Comparison of ENCODE assay signal across 13 cellular contexts in genomic region chr11:66349084-66349386, GRCh38. TPM values are rescaled to one million over a fixed set of nuclear protein-coding genes. Genes with fewer than 3 reads are reported as not detected.
DNase-seq lines count a peak whose midpoint lies in the region; ATAC-seq and TF ChIP-seq lines count a peak whose summit lies in the region.
"Had no signal": no experiment of that assay in that cellular context is flagged by ENCODE, and none has a peak within 500 bp of the region (broad histone marks: within the 10 kb centered on the region; RNA-seq: fewer than 3 reads in every experiment).

No MANE protein-coding gene starts in this region.

- H3K4me1 Mint-ChIP-seq in activated CD4-positive, alpha-beta T cell treated with anti-CD3 and anti-CD28 coated beads for 36 hours: peaks cover 28% of the 10 kb centered on the region
- H3K4me1 Mint-ChIP-seq in glutamatergic neuron (ENCODE audit: low read depth, unreplicated experiment): peaks cover 18% of the 10 kb centered on the region

- peak overlapping the region; percentile 85 for H3K4me3 Mint-ChIP-seq in activated CD4-positive, alpha-beta T cell treated with anti-CD3 and anti-CD28 coated beads for 36 hours
- H3K4me3 Mint-ChIP-seq in glutamatergic neuron (ENCODE audit: unreplicated experiment): peak overlapping the region; percentile 95

- no peaks in the 10 kb centered on the region for H3K9me3 ChIP-seq in SU-DHL-6 (ENCODE audit: insufficient read depth, low read length)
- H3K9me3 ChIP-seq in PC-3 (ENCODE audit: low read length): no peaks in the 10 kb centered on the region
- H3K9me3 ChIP-seq: breast epithelium had no signal

- no peaks in the 10 kb centered on the region for H3K36me3 ChIP-seq in SU-DHL-6 (ENCODE audit: low read length)
- H3K36me3 ChIP-seq in rectal smooth muscle tissue (ENCODE audit: control insufficient read depth, insufficient read depth, low read length): no peaks in the 10 kb centered on the region
- H3K36me3 ChIP-seq in PC-3 (ENCODE audit: low read depth, low read length): no peaks in the 10 kb centered on the region
- H3K36me3 ChIP-seq: breast epithelium had no signal

- H3K36me3 Mint-ChIP-seq in activated CD4-positive, alpha-beta T cell treated with anti-CD3 and anti-CD28 coated beads for 36 hours (ENCODE audit: low read depth): peaks cover 7% of the 10 kb centered on the region
- peaks cover 4% of the 10 kb centered on the region for H3K36me3 Mint-ChIP-seq in glutamatergic neuron (ENCODE audit: unreplicated experiment)

- peak overlapping the region; percentile 5 for H3K4me2 ChIP-seq in SU-DHL-6 (ENCODE audit: low read depth, low read length, poor library complexity, severe bottlenecking)
- no peak overlapping the region for H3K4me2 ChIP-seq in PC-3 (ENCODE audit: low read length)

- ATAC-seq in activated CD4-positive, alpha-beta T cell treated with anti-CD3 and anti-CD28 coated beads for 36 hours: no peak
- ATAC-seq in PC-3: no peak

- BruUV-seq in PC-3 (replicated peaks; lab: Mats Ljungman, UMichigan): no TSS peak

- H3K4me1 ChIP-seq in rectal smooth muscle tissue (ENCODE audit: control insufficient read depth, insufficient read depth, low read length) (peaks cover 15% of the 10 kb centered on the region), PC-3 (ENCODE audit: insufficient read depth, low read length) (peaks cover 25% of the 10 kb centered on the region)

- H4K20me1 ChIP-seq in SU-DHL-6 (ENCODE audit: low read depth, low read length) (no peaks in the 10 kb centered on the region), PC-3 (ENCODE audit: low read length) (no peaks in the 10 kb centered on the region)

- CTCF ChIA-PET in activated CD4-positive, alpha-beta T cell treated with anti-CD3 and anti-CD28 coated beads for 36 hours (lab: Charles Lee): interaction anchor here (0.6 to 5.0 kb wide), 2 partner anchors 15 to 40 kb away, joined by 3 to 20 read pairs; no protein-coding TSS in a partner anchor
- CTCF ChIA-PET in PC-3 (lab: Charles Lee): no interaction called here

- TF ChIP-seq CTCF in SU-DHL-6 (IDR thresholded peaks at IDR 0.05; ENCODE audit: insufficient read depth, low read length, poor library complexity, severe bottlenecking) (no peak), glutamatergic neuron (IDR thresholded peaks at IDR 0.05; ENCODE audit: partially characterized antibody, unreplicated experiment) (no peak), PC-3 (conservative IDR thresholded peaks at IDR 0.05; ENCODE audit: low read depth, low read length) (no peak)

- H3K9me2 ChIP-seq in SU-DHL-6 (replicated peaks; ENCODE audit: insufficient read depth, low read length): no peaks in the 10 kb centered on the region
- no peaks in the 10 kb centered on the region for H3K9me2 ChIP-seq in PC-3 (replicated peaks; ENCODE audit: low read length)

- peaks cover 3% of the 10 kb centered on the region for H3K27me3 Mint-ChIP-seq in activated CD4-positive, alpha-beta T cell treated with anti-CD3 and anti-CD28 coated beads for 36 hours
- H3K27me3 Mint-ChIP-seq in glutamatergic neuron (ENCODE audit: unreplicated experiment): peaks cover 10% of the 10 kb centered on the region

- no peak overlapping the region for H3K9ac ChIP-seq in SU-DHL-6 (ENCODE audit: low read length)
- no peak overlapping the region for H3K9ac ChIP-seq in rectal smooth muscle tissue (ENCODE audit: low read length)
- no peak overlapping the region for H3K9ac ChIP-seq in PC-3 (ENCODE audit: low read length)

- H3F3A ChIP-seq in SU-DHL-6 (ENCODE audit: insufficient read depth) (peaks cover 16% of the 10 kb centered on the region), PC-3 (ENCODE audit: low read length, unreplicated experiment) (no peaks in the 10 kb centered on the region)

- no peaks in the 10 kb centered on the region for H3K27me3 ChIP-seq in SU-DHL-6 (ENCODE audit: low read length)
- no peaks in the 10 kb centered on the region for H3K27me3 ChIP-seq in rectal smooth muscle tissue (ENCODE audit: control insufficient read depth, insufficient read depth, low read length)
- H3K27me3 ChIP-seq in PC-3 (ENCODE audit: low read length): no peaks in the 10 kb centered on the region
- H3K27me3 ChIP-seq: breast epithelium had no signal

- intact Hi-C loops in activated CD4-positive, alpha-beta T cell treated with anti-CD3 and anti-CD28 coated beads for 36 hours (cut with DNase I, micrococcal nuclease): loop anchor here in 1 of 2 experiments (5.0 kb wide), 2 partner anchors 277 to 328 kb away; partner anchors contain the start of genes PACS1 and RBM4B
- intact Hi-C loops in PC-3 (cut with micrococcal nuclease): loop anchor here (2.0 kb wide), 1 partner anchor 22 kb away; the partner anchor contains the start of gene SLC29A2

- no peak overlapping the region for H2AFZ ChIP-seq in SU-DHL-6 (ENCODE audit: low read depth, low read length, severe bottlenecking)
- no peak overlapping the region for H2AFZ ChIP-seq in PC-3 (ENCODE audit: low read length)

- no peak overlapping the region for H3K27ac ChIP-seq in SU-DHL-6 (ENCODE audit: low read depth, low read length)
- H3K27ac ChIP-seq in rectal smooth muscle tissue (ENCODE audit: low read depth, low read length): no peak overlapping the region
- no peak overlapping the region for H3K27ac ChIP-seq in PC-3 (ENCODE audit: low read length)
- no peak overlapping the region for H3K27ac ChIP-seq in substantia nigra (ENCODE audit: low read depth, low read length, poor library complexity, severe bottlenecking)
- H3K27ac ChIP-seq: breast epithelium had no signal

- POLR2A ChIA-PET in activated CD4-positive, alpha-beta T cell treated with anti-CD3 and anti-CD28 coated beads for 36 hours (lab: Charles Lee): no interaction called here
- POLR2A ChIA-PET in PC-3 (lab: Charles Lee; ENCODE audit: unreplicated experiment): no interaction called here

- H3K4me3 ChIP-seq in SU-DHL-6 (ENCODE audit: insufficient read depth, low read length, poor library complexity, severe bottlenecking): no peak overlapping the region
- H3K4me3 ChIP-seq in rectal smooth muscle tissue (ENCODE audit: low read length): peak overlapping the region; percentile 27
- H3K4me3 ChIP-seq in PC-3 (ENCODE audit: low read length): no peak overlapping the region
- H3K4me3 ChIP-seq: breast epithelium had no signal

- H3K79me2 ChIP-seq in SU-DHL-6 (ENCODE audit: insufficient read depth, low read length): peaks cover 8% of the 10 kb centered on the region
- peaks cover 25% of the 10 kb centered on the region for H3K79me2 ChIP-seq in PC-3 (ENCODE audit: low read length)

- no peaks in the 10 kb centered on the region for H3K9me3 Mint-ChIP-seq in activated CD4-positive, alpha-beta T cell treated with anti-CD3 and anti-CD28 coated beads for 36 hours (ENCODE audit: low read depth)
- peaks cover 16% of the 10 kb centered on the region for H3K9me3 Mint-ChIP-seq in glutamatergic neuron (ENCODE audit: unreplicated experiment)

- no peak overlapping the region for H3K27ac Mint-ChIP-seq in activated CD4-positive, alpha-beta T cell treated with anti-CD3 and anti-CD28 coated beads for 36 hours
- H3K27ac Mint-ChIP-seq in glutamatergic neuron (ENCODE audit: unreplicated experiment): no peak overlapping the region

- no peak for DNase-seq in activated CD4-positive, alpha-beta T cell treated with anti-CD3 and anti-CD28 coated beads for 36 hours
- DNase-seq in activated CD4-positive, alpha-beta T cell treated with anti-CD3 and anti-CD28 coated beads, Interleukin-2, amount 50 U/mL, for 4 hours: no peak
- DNase-seq in glutamatergic neuron: no peak
- DNase-seq in effector CD8-positive, alpha-beta T cell (lab: John Stamatoyannopoulos, UW): no peak
- no peak for DNase-seq in PC-3
- no peak for DNase-seq in substantia nigra (lab: John Stamatoyannopoulos, UW)
- DNase-seq: H9, left cardiac atrium, NCI-H187 treated with DMSO at 0.1 percent for 48 hours, SHP77 treated with DMSO at 0.1 percent for 48 hours had no signal

RNA-seq across cellular contexts. Expression of gene B4GAT1, which starts 1.6 kb away (rescaled TPM):
- 1 to 10 TPM; 6.0 to 8.5 TPM for total RNA-seq in activated CD4-positive, alpha-beta T cell treated with anti-CD3 and anti-CD28 coated beads for 36 hours
- 42.7 TPM for total RNA-seq in glutamatergic neuron (ENCODE audit: unreplicated experiment)
- 38.9 and 41.1 TPM in 2 replicates for total RNA-seq in PC-3 (2014; rRNA removed)

RNA-seq across cellular contexts. Expression of gene BRMS1, which starts 4.1 kb away (rescaled TPM):
- 10 to 100 TPM; 29.2 to 30.2 TPM for total RNA-seq in activated CD4-positive, alpha-beta T cell treated with anti-CD3 and anti-CD28 coated beads for 36 hours
- total RNA-seq in glutamatergic neuron (ENCODE audit: unreplicated experiment): 44.0 TPM
- 123 and 176 TPM in 2 replicates for total RNA-seq in PC-3 (2014; rRNA removed)

RNA-seq across cellular contexts. Expression of gene RIN1, which starts 12.8 kb away (rescaled TPM):
- 1 to 10 TPM; 1.5 to 1.6 TPM for total RNA-seq in activated CD4-positive, alpha-beta T cell treated with anti-CD3 and anti-CD28 coated beads for 36 hours
- 1.9 TPM for total RNA-seq in glutamatergic neuron (ENCODE audit: unreplicated experiment)
- total RNA-seq in PC-3 (2014; rRNA removed): 41.2 and 71.8 TPM in 2 replicates

RNA-seq across cellular contexts. Expression of gene SLC29A2, which starts 22.5 kb away (rescaled TPM):
- total RNA-seq in activated CD4-positive, alpha-beta T cell treated with anti-CD3 and anti-CD28 coated beads for 36 hours: 10 to 100 TPM; 13.6 to 14.4 TPM
- total RNA-seq in glutamatergic neuron (ENCODE audit: unreplicated experiment) (2.8 TPM), PC-3 (2014; rRNA removed) (25.5 and 27.8 TPM in 2 replicates)

RNA-seq across cellular contexts. Expression of gene CD248, which starts 32.2 kb away (rescaled TPM):
- under 1 TPM; 0.23 to 0.26 TPM for total RNA-seq in activated CD4-positive, alpha-beta T cell treated with anti-CD3 and anti-CD28 coated beads for 36 hours
- total RNA-seq in glutamatergic neuron (ENCODE audit: unreplicated experiment) (11.4 TPM), PC-3 (2014; rRNA removed) (not detected in 2 replicates)

Comparison
In these comparisons a context has a peak if more than half of its experiments do, and no peak if none do; other contexts are left out.
1. RNA of gene RIN1, which starts 12.8 kb away (total RNA-seq): 41.2 to 71.8 TPM in PC-3; 1.9 TPM in glutamatergic neuron (single experiment) and 1.5 to 1.6 TPM in activated CD4-positive, alpha-beta T cell treated with anti-CD3 and anti-CD28 coated beads for 36 hours; every median in the first group is over 10 times any median in the second.